In genomic region chr16:726438-727290, GRCh38 we compare ENCODE assay signal across 8 cellular contexts. TPM values are rescaled to one million over a fixed set of nuclear protein-coding genes. Genes with fewer than 3 reads are reported as not detected.
DNase-seq lines count a peak whose midpoint lies in the region; ATAC-seq, FAIRE-seq and TF ChIP-seq lines count a peak whose summit lies in the region.

TSS of gene CCDC78 (minus strand) at chr16:726443. CDS start at chr16:726367, 76 bp downstream.
TSS of gene HAGHL (plus strand) at chr16:727106. CDS start at chr16:727510, 404 bp downstream.

- H3K9me3 Mint-ChIP-seq in neural progenitor cell = no peaks in the 10 kb centered on the region

- no peak within 1 kb of the TSS for H2AFZ ChIP-seq in neural progenitor cell (replicated peaks)

- peaks cover 7% of the 10 kb centered on the region for H3K27me3 Mint-ChIP-seq in neural progenitor cell (ENCODE audit: insufficient read depth, low read depth)

- H3K27ac Mint-ChIP-seq in neural progenitor cell = no peak within 1 kb of the TSS

- no peak within 1 kb of the TSS for H3K9ac ChIP-seq in neural progenitor cell

- H3F3A ChIP-seq in neural progenitor cell (ENCODE audit: low read depth) = peaks cover 33% of the 10 kb centered on the region

- H3K4me2 ChIP-seq in A549 (peak within 1 kb of the TSS; percentile 100), neural progenitor cell (peak within 1 kb of the TSS; percentile 92)

- peak within 1 kb of the TSS; percentile 78 for H3K4me3 Mint-ChIP-seq in neural progenitor cell

- WGBS in A549 (ENCODE audit: missing lambda C conversion rate) = 26% methylated on average over 28 of the region's 88 CpGs
- WGBS in upper lobe of left lung, 2 donors = 7% methylated on average over 23 of the region's 88 CpGs; no CpG with 5 or more reads in 1 of the 2 donors

- no peaks in the 10 kb centered on the region for H3K36me3 Mint-ChIP-seq in neural progenitor cell

- H3K9me3 ChIP-seq in A549 = no peaks in the 10 kb centered on the region
- no peaks in the 10 kb centered on the region for H3K9me3 ChIP-seq in neural progenitor cell (ENCODE audit: low read depth)
- H3K9me3 ChIP-seq in upper lobe of left lung = no peaks in the 10 kb centered on the region

- no peaks in the 10 kb centered on the region for H3K4me1 Mint-ChIP-seq in neural progenitor cell

- H3K27ac ChIP-seq in A549 (peak within 1 kb of the TSS; percentile 89 to 91), neural progenitor cell (no peak within 1 kb of the TSS), upper lobe of left lung (peak within 1 kb of the TSS in 2 of 4 donors; percentile 52 to 53)

- H3K27me3 ChIP-seq in neural progenitor cell (peaks cover 45% of the 10 kb centered on the region), upper lobe of left lung (peaks cover 0 to 29% (median 17%) of the 10 kb centered on the region in 4 donors)

- no peak for TF ChIP-seq RAD21 in A549 (conservative IDR thresholded peaks at IDR 0.05 in 1 of 2, IDR thresholded peaks at IDR 0.05 in 1 of 2)

- TF ChIP-seq EP300 in A549 (IDR thresholded peaks at IDR 0.05) = no peak
- TF ChIP-seq EP300 in upper lobe of left lung (IDR thresholded peaks at IDR 0.05) = no peak

- DNase-seq in A549 (ENCODE audit: low read depth in 1 of 2, low spot score in 1 of 2) (no peak), NCI-H82 treated with DMSO at 0.1 percent for 48 hours (lab: John Stamatoyannopoulos, UW; ENCODE audit: unreplicated experiment) (peak; percentile 14), fibroblast of the aortic adventitia (ENCODE audit: low read depth) (no peak), neural progenitor cell (ENCODE audit: low spot score) (peak; percentile 86), upper lobe of left lung (peak; percentile 51 to 95), NCI-H774 (lab: John Stamatoyannopoulos, UW) (no peak)
- peak; percentile 29 to 33 for DNase-seq in activated T-helper 1 cell treated with anti-CD3 and anti-CD28 coated beads, Interleukin-2, amount 50 U/mL, for 16 hours (ENCODE audit: low read depth in 1 of 2, low spot score in 1 of 2)

- FAIRE-seq in A549 (lab: Jason Lieb, UNC) = no peak

- H3K36me3 ChIP-seq in neural progenitor cell = no peaks in the 10 kb centered on the region
- peaks cover 0 to 13% (median 8%) of the 10 kb centered on the region in 4 donors for H3K36me3 ChIP-seq in upper lobe of left lung

- ATAC-seq in A549 (peak; percentile 4 to 12; a peak in 4 of 6 replicates), upper lobe of left lung (ENCODE audit: low FRiP score in 2 of 2) (peak in 1 of 2 donors; percentile 48)

- H3K4me1 ChIP-seq in A549 = peaks cover 19% of the 10 kb centered on the region
- H3K4me1 ChIP-seq in neural progenitor cell = peaks cover 8% of the 10 kb centered on the region
- H3K4me1 ChIP-seq in upper lobe of left lung = peaks cover 24 to 46% (median 35%) of the 10 kb centered on the region in 4 donors

- CTCF ChIA-PET in A549 (lab: Yijun Ruan, JAX) = interaction anchor here (0.7 to 28.0 kb wide), 4 partner anchors 6 to 59 kb away, joined by 3 to 656 read pairs (median 336); partner anchors contain the start of genes ANTKMT, CCDC78, CIAO3 and FBXL16

- POLR2A ChIA-PET in A549 (lab: Yijun Ruan, JAX) = interaction anchor here (1.2 to 4.2 kb wide), 2 partner anchors 11 to 15 kb away, joined by 5 to 23 read pairs; partner anchors contain the start of gene METRN

- H3K4me3 ChIP-seq in A549 (peak within 1 kb of the TSS; percentile 60), fibroblast of the aortic adventitia (ENCODE audit: low read depth, low read length) (peak within 1 kb of the TSS; percentile 73), neural progenitor cell (peak within 1 kb of the TSS; percentile 43), upper lobe of left lung (peak within 1 kb of the TSS; percentile 30 to 65 (median 59))

- H3K79me2 ChIP-seq in neural progenitor cell (ENCODE audit: low read depth) = no peaks in the 10 kb centered on the region

- peaks cover 34% of the 10 kb centered on the region for H4K20me1 ChIP-seq in neural progenitor cell (ENCODE audit: low read depth)

- TF ChIP-seq CTCF in A549 (IDR thresholded peaks at IDR 0.05) (no peak), fibroblast of the aortic adventitia (IDR thresholded peaks at IDR 0.05; ENCODE audit: insufficient read depth, low read length) (no peak), neural progenitor cell (IDR thresholded peaks at IDR 0.05) (no peak), upper lobe of left lung (IDR thresholded peaks at IDR 0.05) (no peak)

- TF ChIP-seq POLR2A in A549 (IDR thresholded peaks at IDR 0.05; ENCODE audit: low read length) (no peak; the same call in 1 of the 2 replicates), GM18526 (IDR thresholded peaks at IDR 0.05; ENCODE audit: extremely low read depth, insufficient read length) (peak; percentile 36), upper lobe of left lung (IDR thresholded peaks at IDR 0.05) (peak in 2 of 4 donors; percentile 2 to 48)

TF ChIP-seq in A549, 52 proteins besides CTCF, POLR2A, EP300 and RAD21:
- TF ChIP-seq RNF2 (IDR thresholded peaks at IDR 0.05; ENCODE audit: borderline replicate concordance, low read depth) (peak; percentile 66; the same call in 1 of the 2 replicates), JUN (IDR thresholded peaks at IDR 0.05) (peak in 1 of 2 experiments; percentile 59; a peak in 2 of 5 replicates), CBX2 (IDR thresholded peaks at IDR 0.05; ENCODE audit: borderline replicate concordance, low read depth) (no peak), KDM1A (IDR thresholded peaks at IDR 0.05; ENCODE audit: low read depth) (peak; percentile 63; the same call in 1 of the 2 replicates), MAZ (IDR thresholded peaks at IDR 0.05; ENCODE audit: borderline replicate concordance, low read depth, low read length) (no peak), ZFP36 (IDR thresholded peaks at IDR 0.05; ENCODE audit: borderline replicate concordance, partially characterized antibody) (peak; percentile 98), POLR2AphosphoS2 (conservative IDR thresholded peaks at IDR 0.05; ENCODE audit: low read length) (0 out of 2 replicates have a peak, but pooled peaks have one; percentile 45), PBX3 (IDR thresholded peaks at IDR 0.05) (peak; percentile 41; the same call in 1 of the 2 replicates), EHMT2 (IDR thresholded peaks at IDR 0.05; ENCODE audit: low read depth) (no peak)

RNA-seq across cellular contexts. Expression of gene CCDC78, which starts in this region (rescaled TPM):
- polyA plus RNA-seq in A549 (2011; rRNA removed) = 1.1 and 1.7 TPM in 2 replicates
- 7.3 and 9.7 TPM in 2 replicates for polyA plus RNA-seq in A549 (2012; cell fraction: cytosol; rRNA removed)
- 72.7 and 90.6 TPM in 2 replicates for polyA plus RNA-seq in A549 (2012; cell fraction: nucleus; rRNA removed)
- polyA plus RNA-seq in A549 (2017; fragmentation: RNase III; extraction: RNeasy Plus Mini Kit Qiagen cat#74134 plus additional on column Dnase treatment) = 4.7 to 5.9 TPM (median 5.6 TPM) in 3 replicates
- 0.49 and 0.74 TPM in 2 replicates for polyA minus RNA-seq in A549 (2011; rRNA and poly(A)+ RNA removed)
- 1.1 and 1.8 TPM in 2 replicates for total RNA-seq in fibroblast of the aortic adventitia (ENCODE audit: low replicate concordance)
- 0.67 and 3.7 TPM in 2 replicates for total RNA-seq in neural progenitor cell (ENCODE audit: low replicate concordance)
- total RNA-seq in upper lobe of left lung = 10 to 100 TPM in 5 of 6 donors, 1 to 10 TPM in 1; 3.5 to 69.1 (median 23.3) TPM

RNA-seq across cellular contexts. Expression of gene HAGHL, which starts in this region (rescaled TPM):
- polyA plus RNA-seq in A549 (2011; rRNA removed) = 3.5 and 4.4 TPM in 2 replicates
- polyA plus RNA-seq in A549 (2012; cell fraction: cytosol; rRNA removed) = 32.0 and 35.0 TPM in 2 replicates
- 62.2 and 86.3 TPM in 2 replicates for polyA plus RNA-seq in A549 (2012; cell fraction: nucleus; rRNA removed)
- polyA plus RNA-seq in A549 (2017; fragmentation: RNase III; extraction: RNeasy Plus Mini Kit Qiagen cat#74134 plus additional on column Dnase treatment) = 21.4 to 22.0 TPM (median 21.7 TPM) in 3 replicates
- polyA minus RNA-seq in A549 (2011; rRNA and poly(A)+ RNA removed) = 2.0 and 2.6 TPM in 2 replicates
- 10.6 and 21.1 TPM in 2 replicates for total RNA-seq in fibroblast of the aortic adventitia (ENCODE audit: low replicate concordance)
- 1.0 and 5.4 TPM in 2 replicates for total RNA-seq in neural progenitor cell (ENCODE audit: low replicate concordance)
- total RNA-seq in upper lobe of left lung = 10 to 100 TPM in 5 of 6 donors, 1 to 10 TPM in 1; 4.0 to 43.0 (median 13.5) TPM

Comparison
In these comparisons a context has a peak if more than half of its experiments do, and no peak if none do; other contexts are left out.
1. DNase-seq: peak in NCI-H82 treated with DMSO at 0.1 percent for 48 hours (single experiment), activated T-helper 1 cell treated with anti-CD3 and anti-CD28 coated beads, Interleukin-2, amount 50 U/mL, for 16 hours (2 of 2), neural progenitor cell (single experiment) and upper lobe of left lung (2 of 2); none in A549 (0 of 2), fibroblast of the aortic adventitia (single experiment) and NCI-H774 (single experiment).
2. Peak in every context shown above with its lines, with median percentiles within 50 percentile points of each other: H3K4me3 ChIP-seq.